In genomic region chrX:40097101-40097491, GRCh38 we compare ENCODE assay signal across 8 cellular contexts. TPM values are rescaled to one million over a fixed set of nuclear protein-coding genes. Genes with fewer than 3 reads are reported as not detected.
A peak's percentile ranks its signal among the peaks of the same experiment; 100 is the strongest.
DNase-seq lines count a peak whose midpoint lies in the region; ATAC-seq and TF ChIP-seq lines count a peak whose summit lies in the region.

No MANE protein-coding gene starts in this region.

- peak overlapping the region; percentile 60 for H3K4me3 ChIP-seq in GM12864 (ENCODE audit: low read depth, low read length)
- H3K4me3 ChIP-seq in Peyer's patch: peak overlapping the region; percentile 67 to 81 (median 76)

- H3K9me3 Mint-ChIP-seq in progenitor cell of endocrine pancreas (ENCODE audit: low read depth): no peaks in the 10 kb centered on the region

- H3K36me3 Mint-ChIP-seq in progenitor cell of endocrine pancreas (ENCODE audit: insufficient read depth): peaks cover 1% of the 10 kb centered on the region

- H3K4me3 Mint-ChIP-seq in progenitor cell of endocrine pancreas (ENCODE audit: low read depth): peak overlapping the region; percentile 69

- H3K4me1 ChIP-seq in Peyer's patch: peaks cover 0 to 23% (median 0%) of the 10 kb centered on the region in 4 donors

- peak overlapping the region; percentile 91 to 98 (median 92) for H3K27ac ChIP-seq in Peyer's patch
- H3K27ac ChIP-seq in epithelial cell of prostate: peak overlapping the region; percentile 53

- no peaks in the 10 kb centered on the region for H3K27me3 ChIP-seq in Peyer's patch

- DNase-seq in GM12864 (ENCODE audit: low read depth): no peak
- DNase-seq in Peyer's patch: peak in 2 of 3 donors; percentile 32 to 59
- DNase-seq in epithelial cell of prostate (ENCODE audit: low read depth, low spot score): no peak
- DNase-seq in progenitor cell of endocrine pancreas (ENCODE audit: low spot score, unreplicated experiment): no peak
- DNase-seq in NOMO-1 treated with DMSO at 0.1 percent for 48 hours (lab: John Stamatoyannopoulos, UW; ENCODE audit: unreplicated experiment): no peak
- no peak for DNase-seq in germinal center (ENCODE audit: low spot score)
- no peak for DNase-seq in cerebellar nuclear complex (lab: John Stamatoyannopoulos, UW)

- peaks cover 40% of the 10 kb centered on the region for H3K27me3 Mint-ChIP-seq in progenitor cell of endocrine pancreas

- H3K27ac Mint-ChIP-seq in progenitor cell of endocrine pancreas: no peak overlapping the region

- TF ChIP-seq CTCF in GM12864 (IDR thresholded peaks at IDR 0.05; ENCODE audit: low read depth, low read length, missing control alignments): no peak
- TF ChIP-seq CTCF in Peyer's patch (IDR thresholded peaks at IDR 0.05): no peak
- TF ChIP-seq CTCF in progenitor cell of endocrine pancreas (IDR thresholded peaks at IDR 0.05; ENCODE audit: unreplicated experiment): no peak

- no peaks in the 10 kb centered on the region for H3K9me3 ChIP-seq in Peyer's patch

- H3K4me1 Mint-ChIP-seq in progenitor cell of endocrine pancreas (ENCODE audit: low read depth): peaks cover 16% of the 10 kb centered on the region

- no peak for TF ChIP-seq POLR2A in Peyer's patch (IDR thresholded peaks at IDR 0.05)

- no peaks in the 10 kb centered on the region for H3K36me3 ChIP-seq in Peyer's patch

- ATAC-seq in HG02588 (IDR thresholded peaks at IDR 0.05; ENCODE audit: unreplicated experiment): no peak

RNA-seq across cellular contexts. Expression of gene BCOR, which starts 0.7 kb away (rescaled TPM):
- 10 to 100 TPM; 19.8 to 32.2 (median 26.0) TPM for total RNA-seq in Peyer's patch
- 20.5 TPM in 2 replicates for total RNA-seq in progenitor cell of endocrine pancreas

Comparison
In these comparisons a context has a peak if more than half of its experiments do, and no peak if none do; other contexts are left out.
1. DNase-seq: peak in Peyer's patch (2 of 3); none in GM12864 (single experiment), epithelial cell of prostate (single experiment), progenitor cell of endocrine pancreas (single experiment), NOMO-1 treated with DMSO at 0.1 percent for 48 hours (single experiment), germinal center (single experiment) and cerebellar nuclear complex (0 of 2).